In genomic region chr17:75842411-75842810, GRCh38 we compare ENCODE assay signal across 15 cellular contexts. TPM values are rescaled to one million over a fixed set of nuclear protein-coding genes. Genes with fewer than 3 reads are reported as not detected.
DNase-seq lines count a peak whose midpoint lies in the region; ATAC-seq and TF ChIP-seq lines count a peak whose summit lies in the region.
"Had no signal": no experiment of that assay in that cellular context is flagged by ENCODE, and none has a peak within 500 bp of the region (broad histone marks: within the 10 kb centered on the region; RNA-seq: fewer than 3 reads in every experiment).

No MANE protein-coding gene starts in this region.

- H3K4me3 ChIP-seq in HL-60 (replicated peaks; ENCODE audit: insufficient read depth, low read length) (peak overlapping the region; percentile 81; the same call in 1 of the 2 replicates), osteoblast (ENCODE audit: insufficient read depth, low read length) (no peak overlapping the region)
- H3K4me3 ChIP-seq: A549 had no signal

- POLR2A ChIA-PET in activated CD4-positive, alpha-beta T cell treated with anti-CD3 and anti-CD28 coated beads, Interleukin-2, amount 10 ng/mL, durations not matched to agents 7 days and 5 days (lab: Charles Lee), result interaction anchor here (1.0 kb wide), 1 partner anchor 9 kb away, joined by 4 read pairs; no protein-coding TSS in a partner anchor

- CTCF ChIA-PET in activated CD4-positive, alpha-beta T cell treated with anti-CD3 and anti-CD28 coated beads, Interleukin-2, amount 10 ng/mL, durations not matched to agents 7 days and 5 days (lab: Charles Lee), result interaction anchor here (1.6 to 4.4 kb wide), 2 partner anchors 12 to 24 kb away, joined by 3 to 30 read pairs; partner anchors contain the start of gene WBP2

- H3K27me3 ChIP-seq in HL-60 (ENCODE audit: insufficient read depth, poor library complexity, severe bottlenecking), result no peaks in the 10 kb centered on the region
- H3K27me3 ChIP-seq in osteoblast (ENCODE audit: insufficient read depth, low read length), result no peaks in the 10 kb centered on the region

- H3K27ac ChIP-seq in HL-60 (replicated peaks) (peak overlapping the region; percentile 94), osteoblast (ENCODE audit: low read depth, low read length) (no peak overlapping the region)
- H3K27ac ChIP-seq: WERI-Rb-1 had no signal

- no peaks in the 10 kb centered on the region for H4K20me1 ChIP-seq in osteoblast (ENCODE audit: insufficient read depth, low read length)

- TF ChIP-seq CTCF in HL-60 (IDR thresholded peaks at IDR 0.05; ENCODE audit: insufficient read depth, low read length) (no peak), osteoblast (IDR thresholded peaks at IDR 0.05; ENCODE audit: extremely low read depth, low read depth, low read length) (no peak)

- H3K79me2 ChIP-seq in osteoblast (ENCODE audit: insufficient read depth, low read length), result no peaks in the 10 kb centered on the region

- peaks cover 24% of the 10 kb centered on the region for H3K4me1 Mint-ChIP-seq in activated CD4-positive, alpha-beta T cell treated with anti-CD3 and anti-CD28 coated beads, Interleukin-2, amount 10 ng/mL, durations not matched to agents 7 days and 5 days
- H3K4me1 Mint-ChIP-seq in central memory CD8-positive, alpha-beta T cell, result peaks cover 10% of the 10 kb centered on the region

- peaks cover 46% of the 10 kb centered on the region for H3K36me3 Mint-ChIP-seq in activated CD4-positive, alpha-beta T cell treated with anti-CD3 and anti-CD28 coated beads, Interleukin-2, amount 10 ng/mL, durations not matched to agents 7 days and 5 days (ENCODE audit: low read depth)
- peaks cover 39% of the 10 kb centered on the region for H3K36me3 Mint-ChIP-seq in central memory CD8-positive, alpha-beta T cell (ENCODE audit: insufficient read depth)

- no peak for DNase-seq in activated CD4-positive, alpha-beta T cell treated with anti-CD3 and anti-CD28 coated beads, Interleukin-2, amount 10 ng/mL, durations not matched to agents 7 days and 5 days
- DNase-seq in activated CD4-positive, alpha-beta T cell treated with anti-CD3 and anti-CD28 coated beads for 4 hours, result no peak
- no peak for DNase-seq in HL-60 (ENCODE audit: low read depth in 1 of 2, low spot score in 1 of 2)
- no peak for DNase-seq in central memory CD8-positive, alpha-beta T cell (ENCODE audit: low spot score in 2 of 2)
- peak; percentile 76 for DNase-seq in osteoblast (ENCODE audit: insufficient read length, low spot score, missing footprints)
- no peak for DNase-seq in amygdala (lab: John Stamatoyannopoulos, UW)
- DNase-seq: activated CD8-positive, alpha-beta memory T cell treated with anti-CD3 and anti-CD28 coated beads, Interleukin-2, amount 50 U/mL, for 48 hours; aorta; occipital lobe; PC-3; stimulated activated CD4-positive, alpha-beta T cell treated with anti-CD3 and anti-CD28 coated beads, Interleukin-4, amount 100 ng/mL, for 4 hours; WERI-Rb-1 had no signal

- no peaks in the 10 kb centered on the region for H3K9me3 Mint-ChIP-seq in activated CD4-positive, alpha-beta T cell treated with anti-CD3 and anti-CD28 coated beads, Interleukin-2, amount 10 ng/mL, durations not matched to agents 7 days and 5 days
- H3K9me3 Mint-ChIP-seq in central memory CD8-positive, alpha-beta T cell, result no peaks in the 10 kb centered on the region

- H3K36me3 ChIP-seq in osteoblast (ENCODE audit: insufficient read depth, low read length), result peaks cover 15% of the 10 kb centered on the region

- H2AFZ ChIP-seq in osteoblast (ENCODE audit: low read length), result no peak overlapping the region

- no peaks in the 10 kb centered on the region for H3K4me1 ChIP-seq in osteoblast (ENCODE audit: insufficient read depth, low read length)

- peak overlapping the region; percentile 95 for H3K4me3 Mint-ChIP-seq in activated CD4-positive, alpha-beta T cell treated with anti-CD3 and anti-CD28 coated beads, Interleukin-2, amount 10 ng/mL, durations not matched to agents 7 days and 5 days
- H3K4me3 Mint-ChIP-seq in central memory CD8-positive, alpha-beta T cell, result peak overlapping the region; percentile 92

- H3K27ac Mint-ChIP-seq in activated CD4-positive, alpha-beta T cell treated with anti-CD3 and anti-CD28 coated beads, Interleukin-2, amount 10 ng/mL, durations not matched to agents 7 days and 5 days, result no peak overlapping the region
- H3K27ac Mint-ChIP-seq in central memory CD8-positive, alpha-beta T cell (ENCODE audit: low read depth), result no peak overlapping the region

- no peaks in the 10 kb centered on the region for H3K9me3 ChIP-seq in osteoblast (ENCODE audit: low read depth, low read length)
- H3K9me3 ChIP-seq: A549 had no signal

- ATAC-seq in central memory CD8-positive, alpha-beta T cell (replicated peaks; ENCODE audit: extremely low read depth, poor library complexity, severe bottlenecking), result no peak
- ATAC-seq in GM21367 (IDR thresholded peaks at IDR 0.05; ENCODE audit: unreplicated experiment) (no peak), GM21717 (IDR thresholded peaks at IDR 0.05; ENCODE audit: unreplicated experiment) (no peak)
- ATAC-seq: A549, PC-3 had no signal

- H3K27me3 Mint-ChIP-seq in activated CD4-positive, alpha-beta T cell treated with anti-CD3 and anti-CD28 coated beads, Interleukin-2, amount 10 ng/mL, durations not matched to agents 7 days and 5 days, result no peaks in the 10 kb centered on the region
- H3K27me3 Mint-ChIP-seq in central memory CD8-positive, alpha-beta T cell, result no peaks in the 10 kb centered on the region

- H3K4me2 ChIP-seq in osteoblast (ENCODE audit: insufficient read depth, low read length), result no peak overlapping the region
- H3K4me2 ChIP-seq: A549 had no signal

RNA-seq across cellular contexts. Expression of gene UNC13D, which starts 1.8 kb away (rescaled TPM):
- total RNA-seq in activated CD4-positive, alpha-beta T cell treated with anti-CD3 and anti-CD28 coated beads, Interleukin-2, amount 10 ng/mL, durations not matched to agents 7 days and 5 days, result 100 to 1,000 TPM; 161 to 182 TPM
- 1.1 and 2.1 TPM in 2 replicates for total RNA-seq in osteoblast

RNA-seq across cellular contexts. Expression of gene WBP2, which starts 12.7 kb away (rescaled TPM):
- total RNA-seq in activated CD4-positive, alpha-beta T cell treated with anti-CD3 and anti-CD28 coated beads, Interleukin-2, amount 10 ng/mL, durations not matched to agents 7 days and 5 days, result 10 to 100 TPM; 76.8 to 83.5 TPM
- 31.1 and 38.3 TPM in 2 replicates for total RNA-seq in osteoblast

RNA-seq across cellular contexts. Expression of gene TRIM47, which starts 36.0 kb away (rescaled TPM):
- 10 to 100 TPM; 33.9 to 43.4 TPM for total RNA-seq in activated CD4-positive, alpha-beta T cell treated with anti-CD3 and anti-CD28 coated beads, Interleukin-2, amount 10 ng/mL, durations not matched to agents 7 days and 5 days
- total RNA-seq in osteoblast, result 21.7 and 22.4 TPM in 2 replicates

RNA-seq across cellular contexts. Expression of gene TRIM65, which starts 54.3 kb away (rescaled TPM):
- total RNA-seq in activated CD4-positive, alpha-beta T cell treated with anti-CD3 and anti-CD28 coated beads, Interleukin-2, amount 10 ng/mL, durations not matched to agents 7 days and 5 days, result 10 to 100 TPM; 26.5 to 28.7 TPM
- 22.8 and 23.3 TPM in 2 replicates for total RNA-seq in osteoblast

RNA-seq across cellular contexts. Expression of gene UNK, which starts 57.8 kb away (rescaled TPM):
- 10 to 100 TPM; 27.1 to 28.7 TPM for total RNA-seq in activated CD4-positive, alpha-beta T cell treated with anti-CD3 and anti-CD28 coated beads, Interleukin-2, amount 10 ng/mL, durations not matched to agents 7 days and 5 days
- 18.5 and 23.6 TPM in 2 replicates for total RNA-seq in osteoblast

Comparison
In these comparisons a context has a peak if more than half of its experiments do, and no peak if none do; other contexts are left out.
1. RNA of gene UNC13D, which starts 1.8 kb away (total RNA-seq): 161 to 182 TPM in activated CD4-positive, alpha-beta T cell treated with anti-CD3 and anti-CD28 coated beads, Interleukin-2, amount 10 ng/mL, durations not matched to agents 7 days and 5 days; 1.1 to 2.1 TPM in osteoblast; every median in the first group is over 10 times any median in the second.